ENCODE assay signal across 8 cellular contexts in the genomic region with DNA sequence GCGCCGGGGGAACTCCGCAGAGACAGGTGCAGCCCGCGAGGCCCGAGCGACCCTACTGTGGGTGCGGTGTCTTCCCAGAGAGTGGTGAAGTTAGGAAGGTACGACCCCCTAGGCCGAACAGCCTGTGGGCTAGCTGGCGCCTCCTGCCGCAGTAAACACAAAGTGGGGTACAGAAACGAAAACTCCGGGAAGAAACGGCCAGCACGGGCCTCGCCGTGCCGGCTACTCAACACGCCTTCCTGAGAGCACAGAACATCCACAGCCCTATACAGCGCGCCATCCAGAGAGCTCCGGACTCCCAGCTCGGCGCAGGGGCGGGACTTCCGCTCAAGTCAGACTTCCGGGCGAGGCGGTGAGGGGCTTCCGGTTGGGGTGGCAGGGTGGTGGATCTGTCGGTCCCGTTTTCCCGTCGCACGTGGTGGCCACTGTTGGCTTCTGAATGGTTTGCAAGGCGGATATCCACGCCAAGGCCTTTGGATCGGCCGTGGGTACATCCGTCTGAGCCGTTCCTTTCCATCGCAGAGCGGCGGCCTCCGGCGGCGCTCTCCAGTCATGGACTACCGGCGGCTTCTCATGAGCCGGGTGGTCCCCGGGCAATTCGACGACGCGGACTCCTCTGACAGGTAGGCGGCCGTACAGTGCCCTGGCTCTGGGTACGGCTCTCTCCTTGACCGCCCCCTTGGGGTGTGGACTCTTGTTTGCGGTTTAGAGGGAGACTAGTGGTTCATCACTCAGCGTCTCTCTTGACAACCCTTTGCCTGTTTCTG. TPM values are rescaled to one million over a fixed set of nuclear protein-coding genes. Genes with fewer than 3 reads are reported as not detected.
DNase-seq lines count a peak whose midpoint lies in the region; TF ChIP-seq lines count a peak whose summit lies in the region.

Gene CAGE1 (minus strand): TSS at position 292 of the 767 bp plus-strand sequence. CDS start 2,569 bp downstream, outside the sequence.
Gene RIOK1 (plus strand): TSS at position 358 of the 767 bp plus-strand sequence. CDS start 195 bp downstream, at position 553.

- DNase-seq in GM06990 (ENCODE audit: extremely low read depth, insufficient read length) (peak; percentile 95), HFFc6 (peak; percentile 96), NAMALWA (ENCODE audit: low spot score) (peak; percentile 96), SK-MEL-5 (ENCODE audit: low read depth, low spot score) (peak; percentile 98), glomerular endothelial cell (ENCODE audit: extremely low read depth, low read depth, low spot score) (peak; percentile 57), occipital lobe (lab: John Stamatoyannopoulos, UW) (peak; percentile 95)
- DNase-seq in activated naive CD4-positive, alpha-beta T cell treated with anti-CD3 and anti-CD28 coated beads, Interleukin-2, amount 50 U/mL, for 16 hours: peak; percentile 97

- no peaks in the 10 kb centered on the region; the same call in 1 of the 2 replicates for H3K36me3 ChIP-seq in GM06990 (ENCODE audit: control insufficient read depth, insufficient read depth, low read length)

- peak within 1 kb of the TSS; percentile 81 for H3K27ac ChIP-seq in temporal lobe (ENCODE audit: low read depth, low read length)

- peak within 1 kb of the TSS; percentile 93 for H3K4me3 Mint-ChIP-seq in HFFc6

- H3K27me3 ChIP-seq in GM06990 (replicated peaks; ENCODE audit: control insufficient read depth, insufficient read depth, low read length): no peaks in the 10 kb centered on the region; the same call in 1 of the 2 replicates

- peaks cover 9% of the 10 kb centered on the region; the same call in 1 of the 2 replicates for H3K36me3 Mint-ChIP-seq in HFFc6 (ENCODE audit: low read depth)

- H3K9me3 Mint-ChIP-seq in HFFc6: no peaks in the 10 kb centered on the region

- TF ChIP-seq CTCF in GM06990 (IDR thresholded peaks at IDR 0.05; ENCODE audit: insufficient read depth, low read length, poor library complexity, severe bottlenecking) (no peak), HFFc6 (IDR thresholded peaks at IDR 0.05) (peak; percentile 59)

- H3K4me1 Mint-ChIP-seq in HFFc6 (ENCODE audit: low read depth): peaks cover 45% of the 10 kb centered on the region

- H3K27ac Mint-ChIP-seq in HFFc6: peak within 1 kb of the TSS; percentile 94

- no peaks in the 10 kb centered on the region; the same call in 1 of the 2 replicates for H3K27me3 Mint-ChIP-seq in HFFc6 (ENCODE audit: insufficient read depth)

- in situ Hi-C loops in SK-MEL-5 (cut with HindIII; ENCODE audit: low pct_unique_long_range_greater_than_20kb, low sequenced_read_pairs): no loop called here

- peak within 1 kb of the TSS; percentile 71 for H3K4me3 ChIP-seq in GM06990 (replicated peaks; ENCODE audit: low read depth, low read length)

RNA-seq across cellular contexts. Expression of gene CAGE1, which starts in this region (rescaled TPM):
- under 1 TPM in 1 of 6 experiments, not detected in 5; 0.22 TPM for total RNA-seq in HFFc6 (2021; fragmentation: NEBNext Ultra II Directional; extraction: Animal tissue kit (Norgen Biotek cat#: 25700))
- total RNA-seq in SK-MEL-5 (2014; rRNA removed; shearing (Covaris generic)): 0.13 and 0.40 TPM in 2 replicates
- polyA plus RNA-seq in SK-MEL-5 (2015; cell fraction: cytosol; rRNA removed): 0.07 TPM in 1 of 2 replicates, not detected in the other
- 0.16 TPM in 1 of 2 replicates, not detected in the other for polyA plus RNA-seq in SK-MEL-5 (2015; cell fraction: nucleus; rRNA removed)
- total RNA-seq in glomerular endothelial cell (not detected in 2 replicates), occipital lobe (under 0.01 TPM), temporal lobe (not detected)

RNA-seq across cellular contexts. Expression of gene RIOK1, which starts in this region (rescaled TPM):
- total RNA-seq in HFFc6 (2021; fragmentation: NEBNext Ultra II Directional; extraction: Animal tissue kit (Norgen Biotek cat#: 25700)): 10 to 100 TPM; 16.6 to 19.5 (median 17.8) TPM
- 32.8 and 38.4 TPM in 2 replicates for total RNA-seq in SK-MEL-5 (2014; rRNA removed; shearing (Covaris generic))
- polyA plus RNA-seq in SK-MEL-5 (2015; cell fraction: cytosol; rRNA removed): 27.3 and 34.1 TPM in 2 replicates
- polyA plus RNA-seq in SK-MEL-5 (2015; cell fraction: nucleus; rRNA removed): 62.9 and 63.3 TPM in 2 replicates
- 15.5 and 22.5 TPM in 2 replicates for total RNA-seq in glomerular endothelial cell
- total RNA-seq in occipital lobe: 31.5 TPM
- 21.4 TPM for total RNA-seq in temporal lobe

Comparison
In these comparisons a context has a peak if more than half of its experiments do, and no peak if none do; other contexts are left out.
1. Peak in every context shown above with its lines: DNase-seq, H3K4me3 ChIP-seq and H3K27ac ChIP-seq.